ENCODE assay signal across 8 cellular contexts in the genomic region with DNA sequence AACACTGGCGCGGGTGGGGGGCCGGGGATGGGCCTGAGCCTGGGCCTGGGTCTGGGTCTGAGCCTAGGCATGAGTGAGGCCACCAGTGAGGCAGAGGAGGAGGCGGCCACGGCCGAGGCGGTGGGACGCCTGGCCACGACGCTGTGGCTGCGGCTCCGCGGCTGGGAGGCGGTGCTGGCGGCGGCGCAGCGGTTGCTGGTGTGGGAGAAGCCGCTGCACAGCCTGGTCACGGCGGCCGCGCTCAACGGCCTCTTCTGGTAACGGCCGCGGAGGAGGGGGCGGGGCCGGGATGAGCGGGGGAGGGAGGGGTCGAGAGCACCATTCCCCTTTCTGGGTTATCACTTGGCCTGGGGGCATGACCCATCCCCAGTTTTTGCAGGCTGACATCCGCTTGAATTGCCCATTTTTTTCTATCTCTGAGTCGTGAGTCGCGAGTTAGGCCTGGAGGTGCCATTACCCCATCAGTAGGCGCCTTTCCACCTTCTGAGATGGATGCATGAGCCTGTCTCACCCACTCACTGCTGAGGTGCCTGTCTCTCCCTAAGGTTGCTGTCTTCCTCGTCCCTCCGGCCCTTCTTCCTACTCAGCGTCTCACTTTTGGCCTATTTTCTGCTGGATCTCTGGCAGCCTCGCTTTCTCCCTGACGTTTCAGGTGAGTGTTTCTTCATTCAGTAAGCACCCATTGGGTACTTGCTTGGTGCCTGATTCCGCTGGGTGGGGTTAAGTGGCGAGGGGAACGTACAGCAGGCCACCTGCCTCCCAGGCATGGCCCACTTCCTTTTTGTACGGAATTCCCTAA. TPM values are rescaled to one million over a fixed set of nuclear protein-coding genes. Genes with fewer than 3 reads are reported as not detected.
DNase-seq lines count a peak whose midpoint lies in the region; ATAC-seq and TF ChIP-seq lines count a peak whose summit lies in the region.

No MANE protein-coding gene starts in this region.

- H3K27me3 ChIP-seq in DOHH2 (ENCODE audit: control insufficient read depth, low read length) (no peaks in the 10 kb centered on the region), stomach (no peaks in the 10 kb centered on the region)

- DNase-seq in HuH-7.5 (ENCODE audit: low spot score) (peak; percentile 54), WTC11 (ENCODE audit: low spot score) (peak; percentile 47), stomach (peak; percentile 50), NCI-H226 (no peak)
- peak; percentile 38 for DNase-seq in effector CD8-positive, alpha-beta T cell (lab: John Stamatoyannopoulos, UW)

- POLR2A ChIA-PET in WTC11 (lab: Charles Lee), result no interaction called here

- no peak for TF ChIP-seq EP300 in stomach (IDR thresholded peaks at IDR 0.05)

- peaks cover 14% of the 10 kb centered on the region for H3F3A ChIP-seq in DOHH2 (ENCODE audit: control insufficient read depth, insufficient read depth)

- no peaks in the 10 kb centered on the region for H3K27me3 Mint-ChIP-seq in WTC11 (ENCODE audit: low read depth)

- ATAC-seq in GM21447 (IDR thresholded peaks at IDR 0.05; ENCODE audit: unreplicated experiment) (peak; percentile 13), WTC11 (peak; percentile 9)

- peaks cover 31% of the 10 kb centered on the region for H3K36me3 Mint-ChIP-seq in WTC11

- H3K4me3 Mint-ChIP-seq in WTC11, result peak overlapping the region; percentile 84

- CTCF ChIA-PET in WTC11 (lab: Charles Lee), result no interaction called here

- 0 out of 2 replicates have a peak, but pooled peaks cover 5% of the 10 kb centered on the region for H4K20me1 ChIP-seq in DOHH2 (ENCODE audit: control insufficient read depth, insufficient read depth, low read depth, low read length)

- no peaks in the 10 kb centered on the region for H3K9me2 ChIP-seq in DOHH2 (replicated peaks; ENCODE audit: control insufficient read depth, low read length)

- H3K36me3 ChIP-seq in DOHH2 (ENCODE audit: control insufficient read depth, low read length), result peaks cover 75% of the 10 kb centered on the region
- H3K36me3 ChIP-seq in mesodermal cell (ENCODE audit: control insufficient read depth, insufficient read depth, low read length), result peaks cover 56% of the 10 kb centered on the region
- H3K36me3 ChIP-seq in stomach, result peaks cover 47 to 61% (median 58%) of the 10 kb centered on the region in 4 donors

- intact Hi-C loops in stomach (cut with DNase I; ENCODE audit: low total_unique reads), result no loop called here

- 2 to 6% methylated on average over 20 to 28 of the region's 45 CpGs for WGBS in mesodermal cell (ENCODE audit: insufficient coverage in 2 of 2), 2 experiments
- 2 to 3% (median 2%) methylated on average over 23 to 45 of the region's 45 CpGs for WGBS in stomach, 5 donors

- H3K4me1 ChIP-seq in DOHH2 (ENCODE audit: control insufficient read depth, low read length) (peaks cover 28% of the 10 kb centered on the region), mesodermal cell (ENCODE audit: control insufficient read depth, insufficient read depth, low read length, poor library complexity, severe bottlenecking) (peaks cover 6% of the 10 kb centered on the region), stomach (peaks cover 19 to 63% (median 49%) of the 10 kb centered on the region in 4 donors)

- TF ChIP-seq POLR2A in stomach (IDR thresholded peaks at IDR 0.05), result no peak

- TF ChIP-seq CTCF in DOHH2 (IDR thresholded peaks at IDR 0.05; ENCODE audit: low read depth, low read length, poor library complexity, severe bottlenecking) (no peak), WTC11 (IDR thresholded peaks at IDR 0.05) (no peak), stomach (IDR thresholded peaks at IDR 0.05) (no peak)

- no peak overlapping the region; the same call in 1 of the 2 replicates for H3K27ac Mint-ChIP-seq in WTC11

- no peaks in the 10 kb centered on the region for H3K9me3 Mint-ChIP-seq in WTC11

- H3K9me3 ChIP-seq in DOHH2 (ENCODE audit: control insufficient read depth, insufficient read depth, low read length) (no peaks in the 10 kb centered on the region), mesodermal cell (ENCODE audit: control insufficient read depth, low read length) (no peaks in the 10 kb centered on the region), stomach (no peaks in the 10 kb centered on the region)

- peak overlapping the region; percentile 84 for H3K4me2 ChIP-seq in DOHH2 (ENCODE audit: low read length)

- H3K79me2 ChIP-seq in DOHH2 (ENCODE audit: control insufficient read depth, low read length), result peaks cover 42% of the 10 kb centered on the region

- peaks cover 19% of the 10 kb centered on the region for H3K4me1 Mint-ChIP-seq in WTC11

- H3K27ac ChIP-seq in DOHH2 (ENCODE audit: low read depth, low read length) (peak overlapping the region; percentile 99), mesodermal cell (ENCODE audit: low read depth, low read length, severe bottlenecking) (peak overlapping the region; percentile 93), stomach (peak overlapping the region; percentile 94 to 100 (median 99))

- H3K4me3 ChIP-seq in DOHH2 (ENCODE audit: low read length) (peak overlapping the region; percentile 96), mesodermal cell (ENCODE audit: extremely low read depth, insufficient read depth, low read length, poor library complexity, severe bottlenecking) (peak overlapping the region; percentile 71), stomach (peak overlapping the region; percentile 77 to 91 (median 84))

TF ChIP-seq in WTC11, 78 proteins besides CTCF, POLR2A, EP300 and RAD21 (continues in another document):
- TF ChIP-seq HMGXB4 (CRISPR knock-in tag; IDR thresholded peaks at IDR 0.05) (peak; percentile 57; the same call in 1 of the 2 replicates), FOXP4 (CRISPR knock-in tag; IDR thresholded peaks at IDR 0.05) (peak; percentile 54), GABPB1 (CRISPR knock-in tag; IDR thresholded peaks at IDR 0.05) (no peak), FOXK1 (CRISPR knock-in tag; IDR thresholded peaks at IDR 0.05) (0 out of 2 replicates have a peak, but pooled peaks have one; percentile 8), PRRX2 (CRISPR knock-in tag; IDR thresholded peaks at IDR 0.05) (no peak), ZBTB21 (CRISPR knock-in tag; IDR thresholded peaks at IDR 0.05; ENCODE audit: borderline replicate concordance) (no peak), ZNF263 (CRISPR knock-in tag; IDR thresholded peaks at IDR 0.05; ENCODE audit: low read depth) (no peak)
- TF ChIP-seq, protein P1, sequence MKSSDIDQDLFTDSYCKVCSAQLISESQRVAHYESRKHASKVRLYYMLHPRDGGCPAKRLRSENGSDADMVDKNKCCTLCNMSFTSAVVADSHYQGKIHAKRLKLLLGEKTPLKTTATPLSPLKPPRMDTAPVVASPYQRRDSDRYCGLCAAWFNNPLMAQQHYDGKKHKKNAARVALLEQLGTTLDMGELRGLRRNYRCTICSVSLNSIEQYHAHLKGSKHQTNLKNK (CRISPR knock-in tag; IDR thresholded peaks at IDR 0.05), result no peak

RNA-seq across cellular contexts. Expression of gene RETREG2, which starts 0.5 kb away (rescaled TPM):
- total RNA-seq in WTC11 (2021) (50.2 to 60.2 TPM (median 52.8 TPM) in 3 replicates), stomach (10 to 100 TPM; 31.9 to 97.3 (median 43.9) TPM)
- polyA plus RNA-seq in mesodermal cell (2013, experiment 1 of 2), result 75.3 TPM
- 61.5 TPM for polyA plus RNA-seq in mesodermal cell (2013, experiment 2 of 2)
- 10 to 100 TPM; 23.9 to 52.5 (median 25.1) TPM for polyA plus RNA-seq in stomach

RNA-seq across cellular contexts. Expression of gene CNPPD1, which starts 1.9 kb away (rescaled TPM):
- 26.7 to 32.8 TPM (median 29.5 TPM) in 3 replicates for total RNA-seq in WTC11 (2021)
- 20.4 TPM for polyA plus RNA-seq in mesodermal cell (2013, experiment 1 of 2)
- polyA plus RNA-seq in mesodermal cell (2013, experiment 2 of 2), result 15.6 TPM
- 10 to 100 TPM; 12.8 to 48.2 (median 36.2) TPM for total RNA-seq in stomach
- polyA plus RNA-seq in stomach, result 10 to 100 TPM; 26.5 to 45.5 (median 34.2) TPM

RNA-seq across cellular contexts. Expression of gene SLC23A3, which starts 8.7 kb away (rescaled TPM):
- 0.41 to 0.59 TPM (median 0.55 TPM) in 3 replicates for total RNA-seq in WTC11 (2021)
- polyA plus RNA-seq in mesodermal cell (2013, experiment 1 of 2), result 0.11 TPM
- 0.35 TPM for polyA plus RNA-seq in mesodermal cell (2013, experiment 2 of 2)
- total RNA-seq in stomach, result 1 to 10 TPM in 2 of 5 donors, under 1 TPM in 3; 0.45 to 4.1 (median 0.92) TPM
- polyA plus RNA-seq in stomach, result 1 to 10 TPM in 1 of 3 donors, under 1 TPM in 1, not detected in 1; 0.50 to 2.3 TPM

RNA-seq across cellular contexts. Expression of gene NHEJ1, which starts 18.0 kb away (rescaled TPM):
- total RNA-seq in WTC11 (2021), result 18.4 to 22.3 TPM (median 21.3 TPM) in 3 replicates
- polyA plus RNA-seq in mesodermal cell (2013, experiment 1 of 2), result 14.9 TPM
- polyA plus RNA-seq in mesodermal cell (2013, experiment 2 of 2), result 14.2 TPM
- 10 to 100 TPM in 3 of 5 donors, 1 to 10 TPM in 2; 4.5 to 25.5 (median 13.2) TPM for total RNA-seq in stomach
- 10 to 100 TPM; 10.3 to 19.1 (median 10.4) TPM for polyA plus RNA-seq in stomach

RNA-seq across cellular contexts. Expression of gene ZFAND2B, which starts 28.0 kb away (rescaled TPM):
- total RNA-seq in WTC11 (2021) (19.5 to 21.1 TPM (median 20.2 TPM) in 3 replicates), stomach (10 to 100 TPM; 21.3 to 79.7 (median 33.8) TPM)
- 28.8 TPM for polyA plus RNA-seq in mesodermal cell (2013, experiment 1 of 2)
- polyA plus RNA-seq in mesodermal cell (2013, experiment 2 of 2), result 24.8 TPM
- polyA plus RNA-seq in stomach, result 10 to 100 TPM; 45.0 to 81.3 (median 46.6) TPM
